Comparison of ENCODE assay signal across 9 cellular contexts in genomic region chr11:119016216-119017009, GRCh38. TPM values are rescaled to one million over a fixed set of nuclear protein-coding genes. Genes with fewer than 3 reads are reported as not detected.
DNase-seq lines count a peak whose midpoint lies in the region; TF ChIP-seq lines count a peak whose summit lies in the region.
"Had no signal": no experiment of that assay in that cellular context is flagged by ENCODE, and none has a peak within 500 bp of the region (broad histone marks: within the 10 kb centered on the region; RNA-seq: fewer than 3 reads in every experiment).

No MANE protein-coding gene starts in this region.

- no peaks in the 10 kb centered on the region for H4K20me1 ChIP-seq in neural cell (ENCODE audit: insufficient read depth)

- H3K4me1 Mint-ChIP-seq in CD8-positive, alpha-beta memory T cell: peaks cover 32 to 60% (median 53%) of the 10 kb centered on the region in 3 donors

- H3K27me3 ChIP-seq in CD8-positive, alpha-beta memory T cell (ENCODE audit: insufficient read depth, low read length, poor library complexity, severe bottlenecking): no peaks in the 10 kb centered on the region
- no peaks in the 10 kb centered on the region for H3K27me3 ChIP-seq in MG63
- H3K27me3 ChIP-seq in neural cell (ENCODE audit: insufficient read depth, low read depth, low read length): no peaks in the 10 kb centered on the region

- H3K9me2 ChIP-seq in neural cell (ENCODE audit: insufficient read depth, low read length): no peaks in the 10 kb centered on the region

- H3K27ac ChIP-seq in CD8-positive, alpha-beta memory T cell (ENCODE audit: low read depth, low read length): peak overlapping the region; percentile 94
- no peak overlapping the region for H3K27ac ChIP-seq in neural cell (ENCODE audit: low read length)

- H3K27ac Mint-ChIP-seq in CD8-positive, alpha-beta memory T cell: peak overlapping the region; percentile 50 to 100 (median 98)

- H3K9me3 ChIP-seq in CD8-positive, alpha-beta memory T cell (ENCODE audit: low read length): no peaks in the 10 kb centered on the region
- H3K9me3 ChIP-seq in MG63 (no peaks in the 10 kb centered on the region; the same call in 1 of the 2 replicates), neural cell (ENCODE audit: low read length) (no peaks in the 10 kb centered on the region)

- POLR2A ChIA-PET in CD8-positive, alpha-beta memory T cell (lab: Charles Lee): interaction anchor here (0.6 to 1.4 kb wide), 6 partner anchors 14 to 201 kb away, joined by 3 to 12 read pairs (median 3); no protein-coding TSS in a partner anchor

- H3K4me3 Mint-ChIP-seq in CD8-positive, alpha-beta memory T cell: peak overlapping the region in 6 of 7 donors; percentile 32 to 99 (median 86)

- peaks cover 0 to 2% of the 10 kb centered on the region in 2 donors for H3K27me3 Mint-ChIP-seq in CD8-positive, alpha-beta memory T cell

- DNase-seq in CD8-positive, alpha-beta memory T cell: no peak
- DNase-seq in MG63 (no peak), choroid plexus epithelial cell (ENCODE audit: low read depth) (no peak), NCI-H226 (no peak), NCI-H526 treated with DMSO at 0.1 percent for 48 hours (lab: John Stamatoyannopoulos, UW) (no peak), SKM-1 (lab: John Stamatoyannopoulos, UW; ENCODE audit: unreplicated experiment) (no peak)
- no peak for DNase-seq in stimulated activated CD4-positive, alpha-beta T cell treated with anti-CD3 and anti-CD28 coated beads, Interleukin-2, amount 100 ng/mL, for 24 hours
- DNase-seq: stimulated activated CD4-positive, alpha-beta T cell treated with anti-CD3 and anti-CD28 coated beads, Interleukin-15, amount 100 ng/mL, for 24 hours had no signal

- H3K9me3 Mint-ChIP-seq in CD8-positive, alpha-beta memory T cell: no peaks in the 10 kb centered on the region

- no peak for TF ChIP-seq RAD21 in neural cell (conservative IDR thresholded peaks at IDR 0.05)

- CTCF ChIA-PET in CD8-positive, alpha-beta memory T cell (lab: Charles Lee): interaction anchor here (1.9 kb wide), 1 partner anchor 19 kb away, joined by 8 read pairs; the partner anchor contains the start of gene CENATAC

- no peak overlapping the region for H3K4me3 ChIP-seq in CD8-positive, alpha-beta memory T cell (ENCODE audit: low read length)
- H3K4me3 ChIP-seq in MG63: peak overlapping the region; percentile 97
- peak overlapping the region; percentile 20 for H3K4me3 ChIP-seq in choroid plexus epithelial cell (ENCODE audit: low read depth, low read length)
- H3K4me3 ChIP-seq in neural cell (ENCODE audit: low read length): peak overlapping the region; percentile 75

- peaks cover 52% of the 10 kb centered on the region for H3K36me3 ChIP-seq in CD8-positive, alpha-beta memory T cell (ENCODE audit: insufficient read depth, low read length)
- H3K36me3 ChIP-seq in MG63 (peaks cover 62% of the 10 kb centered on the region), neural cell (ENCODE audit: insufficient read depth, low read length) (peaks cover 12% of the 10 kb centered on the region)

- TF ChIP-seq EP300 in neural cell (conservative IDR thresholded peaks at IDR 0.05; ENCODE audit: poor library complexity, severe bottlenecking): no peak

- TF ChIP-seq CTCF in choroid plexus epithelial cell (conservative IDR thresholded peaks at IDR 0.05; ENCODE audit: low read depth, low read length) (no peak), neural cell (IDR thresholded peaks at IDR 0.05; ENCODE audit: poor library complexity, severe bottlenecking) (no peak)

- no peak overlapping the region for H2AFZ ChIP-seq in neural cell (ENCODE audit: low read depth, low read length)

- peaks cover 35% of the 10 kb centered on the region for H3K4me1 ChIP-seq in CD8-positive, alpha-beta memory T cell (ENCODE audit: insufficient read depth, low read length)

- H3K36me3 Mint-ChIP-seq in CD8-positive, alpha-beta memory T cell: peaks cover 9 to 82% (median 17%) of the 10 kb centered on the region in 3 donors

- H3F3A ChIP-seq in neural cell (ENCODE audit: insufficient read depth, low read length, poor library complexity, severe bottlenecking): no peaks in the 10 kb centered on the region

- no peak overlapping the region for H3K9ac ChIP-seq in neural cell (ENCODE audit: low read length)

- peaks cover 45% of the 10 kb centered on the region for H3K79me2 ChIP-seq in neural cell (replicated peaks; ENCODE audit: insufficient read depth, low read length)

- no peak overlapping the region for H3K4me2 ChIP-seq in neural cell (ENCODE audit: low read length)

TF ChIP-seq in neural cell, 6 proteins besides CTCF, POLR2A, EP300 and RAD21:
- TF ChIP-seq REST (IDR thresholded peaks at IDR 0.05; ENCODE audit: borderline replicate concordance) (no peak), MXI1 (conservative IDR thresholded peaks at IDR 0.05; ENCODE audit: poor library complexity, severe bottlenecking) (no peak), SMC3 (conservative IDR thresholded peaks at IDR 0.05; ENCODE audit: poor library complexity) (no peak), EZH2 (IDR thresholded peaks at IDR 0.05; ENCODE audit: borderline replicate concordance, insufficient read depth, low read length, poor library complexity, severe bottlenecking) (no peak), TAF1 (IDR thresholded peaks at IDR 0.05; ENCODE audit: low read depth) (no peak), POLR2AphosphoS5 (IDR thresholded peaks at IDR 0.05) (no peak)

RNA-seq across cellular contexts. Expression of gene RPS25, which starts 1.7 kb away (rescaled TPM):
- total RNA-seq in CD8-positive, alpha-beta memory T cell: 1,000 to 10,000 TPM; 1,415 to 1,447 TPM
- polyA plus RNA-seq in CD8-positive, alpha-beta memory T cell: 4,526 TPM
- 1,989 and 2,700 TPM in 2 replicates for total RNA-seq in MG63 (2014; rRNA removed; shearing (Covaris generic); ENCODE audit: low replicate concordance)
- 1,615 and 1,728 TPM in 2 replicates for polyA plus RNA-seq in neural cell
- polyA minus RNA-seq in neural cell: 599 and 653 TPM in 2 replicates

RNA-seq across cellular contexts. Expression of gene TRAPPC4, which starts 2.2 kb away (rescaled TPM):
- total RNA-seq in CD8-positive, alpha-beta memory T cell: 100 to 1,000 TPM; 154 TPM
- polyA plus RNA-seq in CD8-positive, alpha-beta memory T cell: 125 TPM
- total RNA-seq in MG63 (2014; rRNA removed; shearing (Covaris generic); ENCODE audit: low replicate concordance): 54.2 and 91.6 TPM in 2 replicates
- 271 and 276 TPM in 2 replicates for polyA plus RNA-seq in neural cell
- polyA minus RNA-seq in neural cell: 97.6 and 112 TPM in 2 replicates

RNA-seq across cellular contexts. Expression of gene SLC37A4, which starts 14.3 kb away (rescaled TPM):
- total RNA-seq in CD8-positive, alpha-beta memory T cell: 10 to 100 TPM; 22.7 to 28.5 TPM
- 11.3 TPM for polyA plus RNA-seq in CD8-positive, alpha-beta memory T cell
- 1.2 and 2.6 TPM in 2 replicates for total RNA-seq in MG63 (2014; rRNA removed; shearing (Covaris generic); ENCODE audit: low replicate concordance)
- 23.5 and 25.8 TPM in 2 replicates for polyA plus RNA-seq in neural cell
- polyA minus RNA-seq in neural cell: 11.3 and 13.9 TPM in 2 replicates

RNA-seq across cellular contexts. Expression of gene CENATAC, which starts 18.5 kb away (rescaled TPM):
- 10 to 100 TPM; 29.1 to 34.6 TPM for total RNA-seq in CD8-positive, alpha-beta memory T cell
- polyA plus RNA-seq in CD8-positive, alpha-beta memory T cell: 10.1 TPM
- 3.4 and 12.7 TPM in 2 replicates for total RNA-seq in MG63 (2014; rRNA removed; shearing (Covaris generic); ENCODE audit: low replicate concordance)
- polyA plus RNA-seq in neural cell: 69.9 and 70.3 TPM in 2 replicates
- polyA minus RNA-seq in neural cell: 57.7 and 59.2 TPM in 2 replicates

RNA-seq across cellular contexts. Expression of gene HYOU1, which starts 40.6 kb away (rescaled TPM):
- total RNA-seq in CD8-positive, alpha-beta memory T cell: 100 to 1,000 TPM; 181 TPM
- 33.4 TPM for polyA plus RNA-seq in CD8-positive, alpha-beta memory T cell
- 137 and 228 TPM in 2 replicates for total RNA-seq in MG63 (2014; rRNA removed; shearing (Covaris generic); ENCODE audit: low replicate concordance)
- 68.4 and 74.6 TPM in 2 replicates for polyA plus RNA-seq in neural cell
- polyA minus RNA-seq in neural cell: 88.7 and 92.5 TPM in 2 replicates
